Comparison of ENCODE assay signal across 11 cellular contexts in genomic region chr2:180033993-180034894, GRCh38. TPM values are rescaled to one million over a fixed set of nuclear protein-coding genes. Genes with fewer than 3 reads are reported as not detected.
A peak's percentile ranks its signal among the peaks of the same experiment; 100 is the strongest.
DNase-seq lines count a peak whose midpoint lies in the region; ATAC-seq and TF ChIP-seq lines count a peak whose summit lies in the region.
"Had no signal": no experiment of that assay in that cellular context is flagged by ENCODE, and none has a peak within 500 bp of the region (broad histone marks: within the 10 kb centered on the region; RNA-seq: fewer than 3 reads in every experiment).

No MANE protein-coding gene starts in this region.

- TF ChIP-seq CTCF in HFF-Myc (IDR thresholded peaks at IDR 0.05; ENCODE audit: low read depth, low read length, missing control alignments) (no peak), chondrocyte (IDR thresholded peaks at IDR 0.05) (no peak)

- H3K4me3 ChIP-seq in HFF-Myc (replicated peaks; ENCODE audit: low read depth, low read length), result no peak overlapping the region
- H3K4me3 ChIP-seq: stomach had no signal

- peak overlapping the region; percentile 36 for H3K4me3 Mint-ChIP-seq in chondrocyte (ENCODE audit: unreplicated experiment)
- H3K4me3 Mint-ChIP-seq: activated T-cell treated with anti-CD3 and anti-CD28 coated beads, Interleukin-2, amount 50 U/mL, for 24 hours had no signal

- peaks cover 10% of the 10 kb centered on the region for H3K36me3 Mint-ChIP-seq in chondrocyte (ENCODE audit: low read depth)

- no peak for ATAC-seq in HG02938 (IDR thresholded peaks at IDR 0.05; ENCODE audit: unreplicated experiment)

- peak overlapping the region; percentile 82 for H3K27ac Mint-ChIP-seq in chondrocyte (ENCODE audit: unreplicated experiment)
- H3K27ac Mint-ChIP-seq: activated T-cell treated with anti-CD3 and anti-CD28 coated beads, Interleukin-2, amount 50 U/mL, for 24 hours had no signal

- H3K27me3 Mint-ChIP-seq in chondrocyte (ENCODE audit: low read depth), result no peaks in the 10 kb centered on the region

- peaks cover 30% of the 10 kb centered on the region for H3K4me1 Mint-ChIP-seq in chondrocyte (ENCODE audit: low read depth)

- DNase-seq in HFF-Myc (ENCODE audit: extremely low read depth, low read depth) (peak; percentile 75), NCI-H345 (lab: John Stamatoyannopoulos, UW) (peak; percentile 88), chondrocyte (ENCODE audit: low spot score) (no peak), renal cortical epithelial cell (ENCODE audit: low read depth) (peak; percentile 75), NCI-H187 treated with DMSO at 0.1 percent for 48 hours (lab: John Stamatoyannopoulos, UW) (no peak)
- DNase-seq in stimulated activated naive CD4-positive, alpha-beta T cell treated with Interleukin-2 at 50 U/mL for 16 hours (lab: John Stamatoyannopoulos, UW), result no peak
- DNase-seq in activated effector memory CD4-positive, alpha-beta T cell treated with Interleukin-2 at 50 U/mL for 16 hours, result no peak
- DNase-seq: activated T-cell treated with anti-CD3 and anti-CD28 coated beads, Interleukin-2, amount 50 U/mL, for 24 hours; foreskin melanocyte; stomach had no signal

- peaks cover 21% of the 10 kb centered on the region for H3K9me3 Mint-ChIP-seq in chondrocyte (ENCODE audit: low read depth)

RNA-seq across cellular contexts. Expression of gene CWC22, which starts 27.1 kb away (rescaled TPM):
- total RNA-seq in chondrocyte (14.0 to 19.0 TPM (median 14.2 TPM) in 3 replicates), renal cortical epithelial cell (12.0 and 25.9 TPM in 2 replicates)

Comparison
In these comparisons a context has a peak if more than half of its experiments do, and no peak if none do; other contexts are left out.
1. DNase-seq: peak in HFF-Myc (single experiment), NCI-H345 (single experiment) and renal cortical epithelial cell (single experiment); none in chondrocyte (single experiment), stimulated activated naive CD4-positive, alpha-beta T cell treated with Interleukin-2 at 50 U/mL for 16 hours (single experiment), activated effector memory CD4-positive, alpha-beta T cell treated with Interleukin-2 at 50 U/mL for 16 hours (single experiment) and NCI-H187 treated with DMSO at 0.1 percent for 48 hours (single experiment).